Comparison of ENCODE assay signal across 8 cellular contexts in the genomic region with DNA sequence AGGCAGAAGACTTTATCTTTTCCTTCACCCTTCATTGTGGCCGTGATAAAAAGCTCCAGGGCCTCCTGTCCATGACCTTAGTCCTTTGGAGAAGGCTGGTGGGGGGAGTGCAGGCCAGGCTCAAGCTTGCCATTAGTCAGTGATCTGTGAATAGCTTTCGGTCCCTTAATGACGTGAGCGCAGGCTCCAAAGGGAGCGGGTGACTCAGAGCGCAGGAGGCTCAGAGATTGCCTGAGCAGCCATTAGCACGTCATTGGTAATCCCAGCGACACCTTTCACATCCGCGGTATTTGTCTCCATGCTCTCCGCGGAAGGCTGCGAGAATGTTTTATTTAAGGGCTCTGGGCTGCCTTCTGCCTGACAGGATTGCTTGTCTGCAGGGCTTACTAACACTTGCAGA.
A peak's percentile ranks its signal among the peaks of the same experiment; 100 is the strongest.
DNase-seq lines count a peak whose midpoint lies in the region; ATAC-seq and TF ChIP-seq lines count a peak whose summit lies in the region.

No MANE protein-coding gene starts in this region.

- peak; percentile 95 for DNase-seq in astrocyte of the hippocampus (ENCODE audit: low read depth, low spot score)
- peak; percentile 91 for DNase-seq in hepatocyte (ENCODE audit: low spot score)
- peak; percentile 98 for DNase-seq in retinal pigment epithelial cell (ENCODE audit: low read depth)
- DNase-seq in NCI-H1417 treated with DMSO at 0.1 percent for 48 hours (lab: John Stamatoyannopoulos, UW), result no peak
- DNase-seq in LoVo (ENCODE audit: low spot score), result no peak

- peak overlapping the region; percentile 21 for H2AFZ ChIP-seq in hepatocyte

- H3K9me3 ChIP-seq in hepatocyte (ENCODE audit: low read depth), result no peaks in the 10 kb centered on the region

- no peaks in the 10 kb centered on the region for H3K9me2 ChIP-seq in hepatocyte (replicated peaks; ENCODE audit: insufficient read depth)

- no peak for TF ChIP-seq CTCF in hepatocyte (IDR thresholded peaks at IDR 0.05; ENCODE audit: poor library complexity)
- no peak for TF ChIP-seq CTCF in retinal pigment epithelial cell (conservative IDR thresholded peaks at IDR 0.05; ENCODE audit: low read depth, low read length)

- H3K4me3 ChIP-seq in hepatocyte (no peak overlapping the region), retinal pigment epithelial cell (ENCODE audit: low read length) (peak overlapping the region; percentile 19)

- H3K4me1 ChIP-seq in hepatocyte (ENCODE audit: insufficient read depth), result peaks cover 14% of the 10 kb centered on the region

- peak overlapping the region; percentile 66 for H3K27ac ChIP-seq in hepatocyte

- H4K20me1 ChIP-seq in hepatocyte (ENCODE audit: insufficient read depth, poor library complexity, severe bottlenecking), result no peaks in the 10 kb centered on the region

- peak overlapping the region; percentile 71 for H3K4me2 ChIP-seq in hepatocyte

- WGBS in hepatocyte (ENCODE audit: low lambda C conversion rate, missing lambda C conversion rate), result 2% methylated on average over 13 of the region's 13 CpGs

- no peaks in the 10 kb centered on the region for H3K36me3 ChIP-seq in hepatocyte (replicated peaks; ENCODE audit: insufficient read depth, low read depth)

- no peaks in the 10 kb centered on the region for H3K79me2 ChIP-seq in hepatocyte

- H3K27me3 ChIP-seq in hepatocyte, result no peaks in the 10 kb centered on the region

- ATAC-seq in HG02798 (IDR thresholded peaks at IDR 0.05; ENCODE audit: poor library complexity, unreplicated experiment), result peak; percentile 67
- no peak for ATAC-seq in HG02852 (IDR thresholded peaks at IDR 0.05; ENCODE audit: unreplicated experiment)
- ATAC-seq in GM21447 (IDR thresholded peaks at IDR 0.05; ENCODE audit: unreplicated experiment), result no peak

Comparison
In these comparisons a context has a peak if more than half of its experiments do, and no peak if none do; other contexts are left out.
1. DNase-seq: peak in astrocyte of the hippocampus (single experiment), hepatocyte (single experiment) and retinal pigment epithelial cell (single experiment); none in NCI-H1417 treated with DMSO at 0.1 percent for 48 hours (single experiment) and LoVo (single experiment).